11 cellular contexts compared by ENCODE assay signal in the genomic region with DNA sequence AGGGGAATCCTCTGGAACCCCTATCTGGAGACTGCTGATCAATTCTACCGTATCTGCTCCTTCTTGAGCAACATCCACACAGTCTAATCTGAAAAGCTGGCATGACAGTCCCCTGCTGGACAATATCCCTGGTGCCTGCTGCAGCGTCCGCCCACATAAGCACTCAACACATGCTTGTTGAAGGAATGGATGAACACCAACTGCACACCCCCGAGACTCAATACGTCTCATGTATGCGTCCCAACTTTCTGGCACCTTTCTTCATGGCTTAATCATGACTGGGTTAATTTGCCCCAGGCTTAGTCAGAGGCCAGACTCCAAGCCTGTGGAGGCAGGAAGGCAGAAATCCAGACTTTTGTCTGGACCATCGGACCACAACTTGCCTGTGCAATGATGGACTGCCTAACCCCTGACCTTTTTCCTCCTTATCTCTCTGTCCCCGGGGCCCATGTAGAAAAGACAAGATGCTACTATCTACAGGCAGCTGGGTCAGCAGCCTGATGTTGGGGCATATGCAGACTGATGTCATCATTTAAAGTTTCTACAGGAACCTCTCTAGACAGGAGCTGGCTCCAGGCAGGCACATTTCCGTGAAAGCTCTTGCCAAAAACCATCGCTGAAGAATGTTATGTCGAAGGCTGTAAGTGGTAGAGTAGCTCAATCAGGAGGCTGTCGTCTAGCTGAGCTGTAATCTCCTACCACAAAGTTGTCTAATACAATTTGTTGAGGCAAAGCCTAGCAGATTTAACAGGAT.
DNase-seq lines count a peak whose midpoint lies in the region; ATAC-seq, FAIRE-seq and TF ChIP-seq lines count a peak whose summit lies in the region.
"Had no signal": no experiment of that assay in that cellular context is flagged by ENCODE, and none has a peak within 500 bp of the region (broad histone marks: within the 10 kb centered on the region; RNA-seq: fewer than 3 reads in every experiment).

No MANE protein-coding gene starts in this region.

- peak; percentile 27 to 33 (median 31) for TF ChIP-seq CTCF in keratinocyte (optimal IDR thresholded peaks at IDR 0.05 in 1 of 3, IDR thresholded peaks at IDR 0.05 in 1 of 3, conservative IDR thresholded peaks at IDR 0.05 in 1 of 3; ENCODE audit: extremely low read depth in 1 of 3, insufficient read depth in 2 of 3, low read length in 3 of 3)
- no peak for TF ChIP-seq CTCF in uterus (IDR thresholded peaks at IDR 0.05)

- peak overlapping the region; percentile 67 for H3K9ac ChIP-seq in keratinocyte (ENCODE audit: control insufficient read depth, extremely low read depth, insufficient read depth, low read length)

- intact Hi-C loops in Right ventricle myocardium inferior (cut with DNase I): loop anchor here (2.0 kb wide), 1 partner anchor 114 kb away; a partner anchor contains a TSS
- intact Hi-C loops in cardiac septum (cut with DNase I): loop anchor here (5.0 kb wide), 2 partner anchors 36 to 114 kb away; a partner anchor contains a TSS
- intact Hi-C loops in uterus (cut with DNase I; ENCODE audit: low total_unique reads): no loop called here

- H3K36me3 ChIP-seq in keratinocyte (ENCODE audit: control insufficient read depth in 2 of 2, extremely low read depth in 1 of 2, insufficient read depth in 2 of 2, low read length in 2 of 2): no peaks in the 10 kb centered on the region
- H3K36me3 ChIP-seq in uterus: no peaks in the 10 kb centered on the region
- H3K36me3 ChIP-seq: BLaER1 treated with 17β-estradiol and CSF1 and Interleukin-3, amounts not matched to agents 10 nM and 100 nM had no signal

- ATAC-seq in Right ventricle myocardium inferior: peak; percentile 79
- no peak for ATAC-seq in HG02870 (IDR thresholded peaks at IDR 0.05; ENCODE audit: unreplicated experiment)
- ATAC-seq: activated naive CD4-positive, alpha-beta T cell treated with anti-CD3 and anti-CD28 coated beads, Interleukin-2, amount 50 U/mL, for 72 hours had no signal

- DNase-seq in Right ventricle myocardium inferior (ENCODE audit: missing footprints) (no peak), cardiac septum (ENCODE audit: low spot score) (no peak), astrocyte of the hippocampus (ENCODE audit: low read depth, low spot score) (peak; percentile 93), keratinocyte (ENCODE audit: low read depth, low spot score) (peak; percentile 95), uterus (no peak), GM19239 (ENCODE audit: insufficient read length, low spot score) (no peak), iPS-NIHi7 (ENCODE audit: extremely low spot score) (no peak)
- DNase-seq: SIG-M5 had no signal

- no peaks in the 10 kb centered on the region for H3K9me1 ChIP-seq in keratinocyte (ENCODE audit: control insufficient read depth, extremely low read depth, insufficient read depth, low read length)

- no peaks in the 10 kb centered on the region for H3K27me3 ChIP-seq in keratinocyte (ENCODE audit: control insufficient read depth, extremely low read depth, insufficient read depth, low read length)
- no peaks in the 10 kb centered on the region for H3K27me3 ChIP-seq in uterus
- H3K27me3 ChIP-seq: BLaER1 treated with 17β-estradiol and CSF1 and Interleukin-3, amounts not matched to agents 10 nM and 100 nM had no signal

- H3K4me3 ChIP-seq in keratinocyte (ENCODE audit: control insufficient read depth in 2 of 3, extremely low read depth in 1 of 3, insufficient read depth in 2 of 3, low read depth in 1 of 3, low read length in 3 of 3) (peak overlapping the region in 1 of 3 experiments; percentile 18), uterus (no peak overlapping the region)
- H3K4me3 ChIP-seq: BLaER1 treated with 17β-estradiol and CSF1 and Interleukin-3, amounts not matched to agents 10 nM and 100 nM had no signal

- TF ChIP-seq POLR2A in uterus (IDR thresholded peaks at IDR 0.05): no peak

- dilution Hi-C loops in keratinocyte (cut with MboI; ENCODE audit: extremely low pct_ligation_motif_present, low sequenced_read_pairs): loop anchor here (10.0 kb wide), 2 partner anchors 64 to 66 kb away; no protein-coding TSS in a partner anchor

- peak overlapping the region; percentile 79 for H3K4me2 ChIP-seq in keratinocyte (ENCODE audit: control insufficient read depth, extremely low read depth, insufficient read depth, low read depth, low read length)

- H3K79me2 ChIP-seq in keratinocyte (ENCODE audit: control insufficient read depth, insufficient read depth, low read length): no peaks in the 10 kb centered on the region

- FAIRE-seq in keratinocyte (lab: Jason Lieb, UNC): peak; percentile 91
- no peak for FAIRE-seq in GM19239 (lab: Jason Lieb, UNC)

- no peaks in the 10 kb centered on the region for H4K20me1 ChIP-seq in keratinocyte (ENCODE audit: control insufficient read depth, extremely low read depth, insufficient read depth, low read length)
- H4K20me1 ChIP-seq: BLaER1 treated with 17β-estradiol and CSF1 and Interleukin-3, amounts not matched to agents 10 nM and 100 nM had no signal

- H3K27ac ChIP-seq in keratinocyte (ENCODE audit: control insufficient read depth, insufficient read depth, low read length) (peak overlapping the region; percentile 93), uterus (no peak overlapping the region)

- H2AFZ ChIP-seq in keratinocyte (ENCODE audit: control insufficient read depth, low read length): peak overlapping the region; percentile 61

- H3K4me1 ChIP-seq in keratinocyte (ENCODE audit: control insufficient read depth, extremely low read depth, insufficient read depth, low read length): peaks cover 22% of the 10 kb centered on the region
- no peaks in the 10 kb centered on the region for H3K4me1 ChIP-seq in uterus

- H3K9me3 ChIP-seq in keratinocyte (ENCODE audit: control insufficient read depth, low read depth, low read length) (no peaks in the 10 kb centered on the region), uterus (no peaks in the 10 kb centered on the region)
- H3K9me3 ChIP-seq: BLaER1 treated with 17β-estradiol and CSF1 and Interleukin-3, amounts not matched to agents 10 nM and 100 nM had no signal

Comparison
In these comparisons a context has a peak if more than half of its experiments do, and no peak if none do; other contexts are left out.
1. DNase-seq: peak in astrocyte of the hippocampus (single experiment) and keratinocyte (single experiment); none in Right ventricle myocardium inferior (single experiment), cardiac septum (single experiment), uterus (0 of 2), GM19239 (single experiment) and iPS-NIHi7 (single experiment).
2. CTCF ChIP-seq: peak in keratinocyte (3 of 3); none in uterus (0 of 4).